In genomic region chr11:81246937-81247336, GRCh38 we compare ENCODE assay signal across 15 cellular contexts.
DNase-seq lines count a peak whose midpoint lies in the region; ATAC-seq and TF ChIP-seq lines count a peak whose summit lies in the region.
"Had no signal": no experiment of that assay in that cellular context is flagged by ENCODE, and none has a peak within 500 bp of the region (broad histone marks: within the 10 kb centered on the region; RNA-seq: fewer than 3 reads in every experiment).

No MANE protein-coding gene starts in this region.

- TF ChIP-seq POLR2A in transverse colon (IDR thresholded peaks at IDR 0.05), result no peak

- no peak overlapping the region; the same call in 1 of the 2 replicates for H3K9ac ChIP-seq in OCI-LY3 (ENCODE audit: low read length)
- H3K9ac ChIP-seq: GM23248 had no signal

- intact Hi-C loops in transverse colon (cut with DNase I; ENCODE audit: low total_unique reads) (no loop called here), Right ventricle myocardium superior (cut with DNase I) (no loop called here)

- no peaks in the 10 kb centered on the region for H3K9me2 ChIP-seq in hepatocyte (replicated peaks; ENCODE audit: insufficient read depth)

- in situ Hi-C loops in transverse colon (cut with MboI; ENCODE audit: low pct_ligation_motif_present in 1 of 4, low pct_unique_long_range_greater_than_20kb in 1 of 4, low sequenced_read_pairs in 3 of 4), result no loop called here
- in situ Hi-C loops in G401 (cut with HindIII; ENCODE audit: low sequenced_read_pairs), result no loop called here

- H4K20me1 ChIP-seq in OCI-LY3 (ENCODE audit: insufficient read depth, low read length) (no peaks in the 10 kb centered on the region), hepatocyte (ENCODE audit: insufficient read depth, poor library complexity, severe bottlenecking) (no peaks in the 10 kb centered on the region)

- H3K27me3 ChIP-seq in OCI-LY3 (ENCODE audit: low read depth, low read length), result no peaks in the 10 kb centered on the region
- no peaks in the 10 kb centered on the region for H3K27me3 ChIP-seq in hepatocyte
- no peaks in the 10 kb centered on the region for H3K27me3 ChIP-seq in transverse colon

- peaks cover 79% of the 10 kb centered on the region for H3K4me1 ChIP-seq in OCI-LY3 (ENCODE audit: low read length)
- peaks cover 9% of the 10 kb centered on the region for H3K4me1 ChIP-seq in hepatocyte (ENCODE audit: insufficient read depth)
- peaks cover 0 to 23% (median 2%) of the 10 kb centered on the region in 4 donors for H3K4me1 ChIP-seq in transverse colon

- WGBS in hepatocyte (ENCODE audit: low lambda C conversion rate, missing lambda C conversion rate), result 44% methylated on average over 3 of the region's 3 CpGs
- 42 to 48% methylated on average over 3 of the region's 3 CpGs for WGBS in transverse colon (ENCODE audit: low coverage in 1 of 2), 2 donors

- TF ChIP-seq CTCF in OCI-LY3 (IDR thresholded peaks at IDR 0.05; ENCODE audit: low read depth, low read length) (no peak), hepatocyte (IDR thresholded peaks at IDR 0.05; ENCODE audit: poor library complexity) (no peak), transverse colon (IDR thresholded peaks at IDR 0.05) (no peak)

- DNase-seq in NCI-H82 (lab: John Stamatoyannopoulos, UW) (peak; percentile 94), NCI-H82 treated with DMSO at 0.1 percent for 48 hours (lab: John Stamatoyannopoulos, UW; ENCODE audit: unreplicated experiment) (no peak), hepatocyte (ENCODE audit: low spot score) (peak; percentile 26), transverse colon (no peak), G401 (ENCODE audit: low spot score) (no peak), NCI-H69 (lab: John Stamatoyannopoulos, UW) (no peak), Right ventricle myocardium superior (no peak)
- DNase-seq: CD8-positive, alpha-beta T cell; COR-L47; GM23248 had no signal

- no peak for TF ChIP-seq EP300 in transverse colon (IDR thresholded peaks at IDR 0.05; ENCODE audit: low read depth)

- H2AFZ ChIP-seq in OCI-LY3 (ENCODE audit: low read depth, low read length) (no peak overlapping the region), hepatocyte (no peak overlapping the region)
- H2AFZ ChIP-seq: GM23248 had no signal

- H3K4me3 ChIP-seq in OCI-LY3 (ENCODE audit: low read length) (no peak overlapping the region), hepatocyte (no peak overlapping the region), transverse colon (no peak overlapping the region)
- H3K4me3 ChIP-seq: GM12878, GM23248 had no signal

- H3K36me3 ChIP-seq in OCI-LY3 (replicated peaks; ENCODE audit: low read depth, low read length), result peaks cover 32% of the 10 kb centered on the region
- no peaks in the 10 kb centered on the region for H3K36me3 ChIP-seq in hepatocyte (replicated peaks; ENCODE audit: insufficient read depth, low read depth)
- H3K36me3 ChIP-seq in transverse colon, result no peaks in the 10 kb centered on the region

- H3K79me2 ChIP-seq in OCI-LY3 (ENCODE audit: low read length), result no peaks in the 10 kb centered on the region
- H3K79me2 ChIP-seq in hepatocyte, result no peaks in the 10 kb centered on the region

- ATAC-seq in Right ventricle myocardium superior (ENCODE audit: poor library complexity), result no peak
- ATAC-seq: CD8-positive, alpha-beta T cell; GM12878; HCT116 had no signal

- H3K4me2 ChIP-seq in OCI-LY3 (ENCODE audit: low read length) (peak overlapping the region; percentile 74; the same call in 1 of the 2 replicates), hepatocyte (peak overlapping the region; percentile 65)

- H3K9me3 ChIP-seq in OCI-LY3 (ENCODE audit: insufficient read depth, low read length) (peaks cover 9% of the 10 kb centered on the region; the same call in 1 of the 2 replicates), hepatocyte (ENCODE audit: low read depth) (no peaks in the 10 kb centered on the region), transverse colon (no peaks in the 10 kb centered on the region)

- H3K27ac ChIP-seq in OCI-LY3 (ENCODE audit: low read length) (peak overlapping the region; percentile 97), hepatocyte (peak overlapping the region; percentile 50), transverse colon (peak overlapping the region in 3 of 4 donors; percentile 22 to 52 (median 27))
- H3K27ac ChIP-seq: 22Rv1, GM23248, HL-60 had no signal

Comparison
In these comparisons a context has a peak if more than half of its experiments do, and no peak if none do; other contexts are left out.
1. DNase-seq: peak in NCI-H82 (single experiment) and hepatocyte (single experiment); none in NCI-H82 treated with DMSO at 0.1 percent for 48 hours (single experiment), transverse colon (single experiment), G401 (single experiment), NCI-H69 (single experiment) and Right ventricle myocardium superior (single experiment).
2. H3K27ac ChIP-seq: peak in every context shown above with its lines; median percentile 97 in OCI-LY3; 50 in hepatocyte; 27 in transverse colon.